9 cellular contexts compared by ENCODE assay signal in genomic region chr5:91281409-91281808, GRCh38.
DNase-seq lines count a peak whose midpoint lies in the region; ATAC-seq and TF ChIP-seq lines count a peak whose summit lies in the region.
"Had no signal": no experiment of that assay in that cellular context is flagged by ENCODE, and none has a peak within 500 bp of the region (broad histone marks: within the 10 kb centered on the region; RNA-seq: fewer than 3 reads in every experiment).

No MANE protein-coding gene starts in this region.

- H3K4me1 Mint-ChIP-seq in T-helper 1 cell treated with Interleukin-12 subunit alpha and Interleukin-12 subunit beta and Interleukin-4 antibody, amounts not matched to agents 30 μg/mL and 1 μg/mL, for 36 hours (ENCODE audit: low read depth), result peaks cover 29% of the 10 kb centered on the region
- peaks cover 55% of the 10 kb centered on the region for H3K4me1 Mint-ChIP-seq in stimulated activated effector memory CD8-positive, alpha-beta T cell treated with anti-CD3 and anti-CD28 coated beads, Interleukin-12 subunit alpha, Interleukin-12 subunit beta, amount 100 ng/mL, for 72 hours

- peak overlapping the region; percentile 79 for H3K4me3 Mint-ChIP-seq in T-helper 1 cell treated with Interleukin-12 subunit alpha and Interleukin-12 subunit beta and Interleukin-4 antibody, amounts not matched to agents 30 μg/mL and 1 μg/mL, for 36 hours
- H3K4me3 Mint-ChIP-seq in stimulated activated effector memory CD8-positive, alpha-beta T cell treated with anti-CD3 and anti-CD28 coated beads, Interleukin-12 subunit alpha, Interleukin-12 subunit beta, amount 100 ng/mL, for 72 hours, result peak overlapping the region; percentile 74

- H3K27me3 ChIP-seq in gastroesophageal sphincter, result no peaks in the 10 kb centered on the region

- no peak overlapping the region for H3K4me3 ChIP-seq in gastroesophageal sphincter

- peaks cover 0 to 39% (median 4%) of the 10 kb centered on the region in 3 donors for H3K4me1 ChIP-seq in gastroesophageal sphincter

- no peaks in the 10 kb centered on the region for H3K9me3 ChIP-seq in gastroesophageal sphincter

- peaks cover 13% of the 10 kb centered on the region for H3K9me3 Mint-ChIP-seq in T-helper 1 cell treated with Interleukin-12 subunit alpha and Interleukin-12 subunit beta and Interleukin-4 antibody, amounts not matched to agents 30 μg/mL and 1 μg/mL, for 36 hours
- peaks cover 10% of the 10 kb centered on the region for H3K9me3 Mint-ChIP-seq in stimulated activated effector memory CD8-positive, alpha-beta T cell treated with anti-CD3 and anti-CD28 coated beads, Interleukin-12 subunit alpha, Interleukin-12 subunit beta, amount 100 ng/mL, for 72 hours

- TF ChIP-seq CTCF in gastroesophageal sphincter (IDR thresholded peaks at IDR 0.05), result no peak

- H3K36me3 Mint-ChIP-seq in T-helper 1 cell treated with Interleukin-12 subunit alpha and Interleukin-12 subunit beta and Interleukin-4 antibody, amounts not matched to agents 30 μg/mL and 1 μg/mL, for 36 hours (ENCODE audit: low read depth), result peaks cover 18% of the 10 kb centered on the region
- peaks cover 16% of the 10 kb centered on the region for H3K36me3 Mint-ChIP-seq in stimulated activated effector memory CD8-positive, alpha-beta T cell treated with anti-CD3 and anti-CD28 coated beads, Interleukin-12 subunit alpha, Interleukin-12 subunit beta, amount 100 ng/mL, for 72 hours

- no peak for ATAC-seq in gastroesophageal sphincter
- peak; percentile 35 for ATAC-seq in stimulated activated effector memory CD8-positive, alpha-beta T cell treated with anti-CD3 and anti-CD28 coated beads, Interleukin-12 subunit alpha, Interleukin-12 subunit beta, amount 100 ng/mL, for 72 hours
- no peak for ATAC-seq in HG02938 (IDR thresholded peaks at IDR 0.05; ENCODE audit: unreplicated experiment)
- no peak for ATAC-seq in GM18870 (IDR thresholded peaks at IDR 0.05; ENCODE audit: unreplicated experiment)

- no peak for TF ChIP-seq EP300 in gastroesophageal sphincter (IDR thresholded peaks at IDR 0.05)

- DNase-seq in NCI-H524 (lab: John Stamatoyannopoulos, UW) (peak; percentile 13 to 60), NCI-H524 treated with DMSO at 0.1 percent for 48 hours (lab: John Stamatoyannopoulos, UW) (no peak)
- DNase-seq in stimulated activated effector memory CD8-positive, alpha-beta T cell treated with anti-CD3 and anti-CD28 coated beads, Interleukin-12 subunit alpha, Interleukin-12 subunit beta, amount 100 ng/mL, for 72 hours (ENCODE audit: low spot score in 2 of 2), result no peak
- no peak for DNase-seq in stimulated activated CD8-positive, alpha-beta memory T cell treated with anti-CD3 and anti-CD28 coated beads, Interleukin-4, amount 100 ng/mL, for 48 hours
- DNase-seq: DND-41 had no signal

- WGBS in gastroesophageal sphincter (ENCODE audit: low coverage in 1 of 2), 2 donors, result 34 to 61% methylated on average over 4 to 5 of the region's 5 CpGs

- TF ChIP-seq POLR2A in gastroesophageal sphincter (IDR thresholded peaks at IDR 0.05), result no peak

- no peaks in the 10 kb centered on the region for H3K36me3 ChIP-seq in gastroesophageal sphincter

- peak overlapping the region; percentile 80 to 95 (median 92) for H3K27ac ChIP-seq in gastroesophageal sphincter

- peak overlapping the region; percentile 91 for H3K27ac Mint-ChIP-seq in T-helper 1 cell treated with Interleukin-12 subunit alpha and Interleukin-12 subunit beta and Interleukin-4 antibody, amounts not matched to agents 30 μg/mL and 1 μg/mL, for 36 hours
- peak overlapping the region; percentile 98 for H3K27ac Mint-ChIP-seq in stimulated activated effector memory CD8-positive, alpha-beta T cell treated with anti-CD3 and anti-CD28 coated beads, Interleukin-12 subunit alpha, Interleukin-12 subunit beta, amount 100 ng/mL, for 72 hours

- H3K27me3 Mint-ChIP-seq in T-helper 1 cell treated with Interleukin-12 subunit alpha and Interleukin-12 subunit beta and Interleukin-4 antibody, amounts not matched to agents 30 μg/mL and 1 μg/mL, for 36 hours (ENCODE audit: low read depth), result peaks cover 3% of the 10 kb centered on the region

Comparison
In these comparisons a context has a peak if more than half of its experiments do, and no peak if none do; other contexts are left out.
1. DNase-seq: peak in NCI-H524 (2 of 2); none in NCI-H524 treated with DMSO at 0.1 percent for 48 hours (single experiment), stimulated activated effector memory CD8-positive, alpha-beta T cell treated with anti-CD3 and anti-CD28 coated beads, Interleukin-12 subunit alpha, Interleukin-12 subunit beta, amount 100 ng/mL, for 72 hours (0 of 2) and stimulated activated CD8-positive, alpha-beta memory T cell treated with anti-CD3 and anti-CD28 coated beads, Interleukin-4, amount 100 ng/mL, for 48 hours (single experiment).